ENCODE assay signal across 18 cellular contexts in the genomic region with DNA sequence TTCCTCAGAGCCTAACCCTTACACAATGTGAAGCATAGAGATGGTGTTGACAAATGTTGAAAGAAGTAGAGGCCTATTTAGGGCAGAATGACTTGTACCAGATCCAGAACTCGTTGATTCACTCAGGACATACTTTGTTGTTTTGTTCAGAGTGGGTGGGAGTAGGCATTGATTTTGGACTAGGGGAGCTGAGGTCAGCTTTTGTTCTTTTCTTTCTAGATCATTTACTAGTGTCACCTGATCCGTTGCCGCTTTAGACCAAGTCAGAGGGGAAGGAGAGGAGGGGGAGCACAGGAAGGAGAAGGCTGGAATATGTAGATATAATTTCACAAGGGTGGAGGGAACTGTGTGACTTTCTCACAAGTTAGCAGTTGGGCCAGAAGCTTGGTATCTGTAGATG.
DNase-seq lines count a peak whose midpoint lies in the region; ATAC-seq, FAIRE-seq and TF ChIP-seq lines count a peak whose summit lies in the region.
"Had no signal": no experiment of that assay in that cellular context is flagged by ENCODE, and none has a peak within 500 bp of the region (broad histone marks: within the 10 kb centered on the region; RNA-seq: fewer than 3 reads in every experiment).

No MANE protein-coding gene starts in this region.

- H3K4me2 ChIP-seq in GM23338, result peak overlapping the region; percentile 62; the same call in 1 of the 2 replicates
- peak overlapping the region; percentile 30 for H3K4me2 ChIP-seq in astrocyte (ENCODE audit: low read length)
- H3K4me2 ChIP-seq: KMS-11 had no signal

- H3F3A ChIP-seq in GM23338 (replicated peaks; ENCODE audit: low read depth), result no peaks in the 10 kb centered on the region

- H3K9ac ChIP-seq in astrocyte (ENCODE audit: low read length), result no peak overlapping the region
- H3K9ac ChIP-seq: KMS-11 had no signal

- TF ChIP-seq CTCF in GM23338 (conservative IDR thresholded peaks at IDR 0.05; ENCODE audit: low read depth in 2 of 2) (no peak), astrocyte (IDR thresholded peaks at IDR 0.05; ENCODE audit: insufficient read depth, low read depth, low read length) (no peak), glutamatergic neuron (IDR thresholded peaks at IDR 0.05; ENCODE audit: partially characterized antibody, unreplicated experiment) (no peak), progenitor cell of endocrine pancreas (IDR thresholded peaks at IDR 0.05; ENCODE audit: unreplicated experiment) (no peak)

- H3K9me2 ChIP-seq in GM23338 (ENCODE audit: insufficient read depth), result no peaks in the 10 kb centered on the region

- DNase-seq in GM23338 (ENCODE audit: low spot score) (no peak), astrocyte (ENCODE audit: low read depth) (no peak), glutamatergic neuron (no peak), progenitor cell of endocrine pancreas (ENCODE audit: low spot score, unreplicated experiment) (no peak), HK-2 (ENCODE audit: unreplicated experiment) (no peak)
- DNase-seq in stimulated activated CD8-positive, alpha-beta memory T cell treated with anti-CD3 and anti-CD28 coated beads, Interleukin-4, amount 100 ng/mL, for 48 hours, result no peak
- no peak for DNase-seq in activated CD8-positive, alpha-beta memory T cell treated with anti-CD3 and anti-CD28 coated beads, Interleukin-2, amount 50 U/mL, for 48 hours
- DNase-seq: CD4-positive, alpha-beta T cell; DMS79; MG63; NCI-H1105 treated with DMSO at 0.1 percent for 48 hours; NCI-H187; NCI-H510A treated with DMSO at 0.1 percent for 48 hours; SIG-M5 had no signal

- no peak overlapping the region for H3K27ac Mint-ChIP-seq in GM23338
- H3K27ac Mint-ChIP-seq in astrocyte (ENCODE audit: unreplicated experiment), result no peak overlapping the region
- H3K27ac Mint-ChIP-seq in glutamatergic neuron (ENCODE audit: unreplicated experiment), result peak overlapping the region; percentile 62
- H3K27ac Mint-ChIP-seq in progenitor cell of endocrine pancreas, result peak overlapping the region; percentile 38
- H3K27ac Mint-ChIP-seq: B cell; CD4-positive, alpha-beta T cell had no signal

- H2AFZ ChIP-seq in GM23338 (no peak overlapping the region), astrocyte (ENCODE audit: low read depth, low read length) (no peak overlapping the region)

- no peak overlapping the region for H3K27ac ChIP-seq in GM23338 (ENCODE audit: low read depth)
- H3K27ac ChIP-seq in astrocyte (ENCODE audit: low read depth, low read length), result no peak overlapping the region
- H3K27ac ChIP-seq: KMS-11 had no signal

- H3K4me3 ChIP-seq in GM23338 (no peak overlapping the region), astrocyte (ENCODE audit: insufficient read depth, low read depth, low read length) (no peak overlapping the region)
- H3K4me3 ChIP-seq: MG63 had no signal

- no peaks in the 10 kb centered on the region for H3K9me3 ChIP-seq in astrocyte (ENCODE audit: insufficient read depth, low read depth, low read length)
- H3K9me3 ChIP-seq: MG63 had no signal

- H3K9me3 Mint-ChIP-seq in GM23338 (no peaks in the 10 kb centered on the region), astrocyte (ENCODE audit: unreplicated experiment) (no peaks in the 10 kb centered on the region), glutamatergic neuron (ENCODE audit: unreplicated experiment) (no peaks in the 10 kb centered on the region), progenitor cell of endocrine pancreas (ENCODE audit: low read depth) (no peaks in the 10 kb centered on the region)
- H3K9me3 Mint-ChIP-seq: CD4-positive, alpha-beta T cell had no signal

- H3K27me3 Mint-ChIP-seq in GM23338 (ENCODE audit: insufficient read depth, low read depth, poor library complexity), result peaks cover 6% of the 10 kb centered on the region
- no peaks in the 10 kb centered on the region for H3K27me3 Mint-ChIP-seq in astrocyte (ENCODE audit: low read depth, unreplicated experiment)
- peaks cover 2% of the 10 kb centered on the region for H3K27me3 Mint-ChIP-seq in glutamatergic neuron (ENCODE audit: unreplicated experiment)
- no peaks in the 10 kb centered on the region for H3K27me3 Mint-ChIP-seq in progenitor cell of endocrine pancreas
- H3K27me3 Mint-ChIP-seq: CD4-positive, alpha-beta T cell had no signal

- no peak for ATAC-seq in GM23338

- H3K27me3 ChIP-seq in GM23338 (ENCODE audit: insufficient read depth) (no peaks in the 10 kb centered on the region), astrocyte (ENCODE audit: insufficient read depth, low read length) (no peaks in the 10 kb centered on the region)
- H3K27me3 ChIP-seq: MG63 had no signal

- peaks cover 4% of the 10 kb centered on the region for H3K36me3 Mint-ChIP-seq in GM23338 (ENCODE audit: low read depth)
- no peaks in the 10 kb centered on the region for H3K36me3 Mint-ChIP-seq in astrocyte (ENCODE audit: low read depth, unreplicated experiment)
- H3K36me3 Mint-ChIP-seq in glutamatergic neuron (ENCODE audit: unreplicated experiment), result no peaks in the 10 kb centered on the region
- H3K36me3 Mint-ChIP-seq in progenitor cell of endocrine pancreas (ENCODE audit: insufficient read depth), result peaks cover 2% of the 10 kb centered on the region

- H3K4me1 Mint-ChIP-seq in GM23338 (peaks cover 28% of the 10 kb centered on the region), astrocyte (ENCODE audit: low read depth, unreplicated experiment) (peaks cover 23% of the 10 kb centered on the region), glutamatergic neuron (ENCODE audit: low read depth, unreplicated experiment) (peaks cover 24% of the 10 kb centered on the region), progenitor cell of endocrine pancreas (ENCODE audit: low read depth) (peaks cover 28% of the 10 kb centered on the region)
- H3K4me1 Mint-ChIP-seq: B cell had no signal

- H3K4me3 Mint-ChIP-seq in GM23338 (no peak overlapping the region), astrocyte (ENCODE audit: unreplicated experiment) (no peak overlapping the region), glutamatergic neuron (ENCODE audit: unreplicated experiment) (peak overlapping the region; percentile 42), progenitor cell of endocrine pancreas (ENCODE audit: low read depth) (no peak overlapping the region)
- H3K4me3 Mint-ChIP-seq: B cell; CD4-positive, alpha-beta T cell had no signal

- FAIRE-seq in astrocyte (lab: Jason Lieb, UNC), result peak; percentile 20
- FAIRE-seq: GM12891, RCC 7860 had no signal

- no peaks in the 10 kb centered on the region for H3K36me3 ChIP-seq in GM23338 (ENCODE audit: insufficient read depth)
- no peaks in the 10 kb centered on the region for H3K36me3 ChIP-seq in astrocyte (ENCODE audit: insufficient read depth, low read length)
- H3K36me3 ChIP-seq: MG63 had no signal

- H4K20me1 ChIP-seq in GM23338 (replicated peaks; ENCODE audit: insufficient read depth) (no peaks in the 10 kb centered on the region), astrocyte (ENCODE audit: insufficient read depth, low read length) (no peaks in the 10 kb centered on the region)

- H3K4me1 ChIP-seq in GM23338 (ENCODE audit: insufficient read depth) (peaks cover 37% of the 10 kb centered on the region), astrocyte (ENCODE audit: insufficient read depth, low read length) (peaks cover 3% of the 10 kb centered on the region)

- H3K79me2 ChIP-seq in GM23338 (replicated peaks; ENCODE audit: insufficient read depth), result no peaks in the 10 kb centered on the region
- H3K79me2 ChIP-seq in astrocyte (ENCODE audit: insufficient read depth, low read length), result no peaks in the 10 kb centered on the region

TF ChIP-seq in GM23338, 12 proteins besides CTCF, POLR2A, EP300 and RAD21 (continues in another document):
- TF ChIP-seq STAT1 (IDR thresholded peaks at IDR 0.05; ENCODE audit: unreplicated experiment) (no peak), NANOG (IDR thresholded peaks at IDR 0.05; ENCODE audit: borderline replicate concordance) (no peak)

Comparison
In these comparisons a context has a peak if more than half of its experiments do, and no peak if none do; other contexts are left out.
1. H3K27ac Mint-ChIP-seq: peak in glutamatergic neuron (single experiment) and progenitor cell of endocrine pancreas (single experiment); none in GM23338 (single experiment) and astrocyte (single experiment).